Comparison of ENCODE assay signal across 8 cellular contexts in genomic region chr3:167032267-167032876, GRCh38.
DNase-seq lines count a peak whose midpoint lies in the region; ATAC-seq, FAIRE-seq and TF ChIP-seq lines count a peak whose summit lies in the region.

No MANE protein-coding gene starts in this region.

- H3K4me3 ChIP-seq in AG04449 (ENCODE audit: low read depth, low read length) (no peak overlapping the region), HAP-1 (no peak overlapping the region), H1 (ENCODE audit: extremely low read depth in 1 of 4, insufficient read depth in 2 of 4, low read depth in 3 of 4, low read length in 4 of 4) (no peak overlapping the region), pancreas (no peak overlapping the region)
- no peak overlapping the region for H3K4me3 ChIP-seq in CD4-positive, alpha-beta memory T cell (ENCODE audit: low read length in 2 of 2)

- no peaks in the 10 kb centered on the region for H3K23me2 ChIP-seq in H1 (ENCODE audit: low read depth, low read length)

- no peak overlapping the region for H3K4me2 ChIP-seq in H1 (ENCODE audit: insufficient read depth in 1 of 2, low read depth in 2 of 2, low read length in 2 of 2)

- H4K5ac ChIP-seq in H1 (ENCODE audit: insufficient read length, low read depth, low read length), result no peak overlapping the region

- intact Hi-C loops in pancreas (cut with DNase I), result loop anchor here in 2 of 3 donors (10.0 kb wide), 1 partner anchor 1018 kb away; no protein-coding TSS in a partner anchor
- intact Hi-C loops in CD4-positive, alpha-beta memory T cell (cut with micrococcal nuclease), result no loop called here

- CTCF ChIA-PET in AG04449 (lab: Yijun Ruan, JAX) (interaction anchor here (0.7 to 1.7 kb wide), 2 partner anchors 1018 to 1177 kb away, joined by 3 to 6 read pairs; no protein-coding TSS in a partner anchor), H1 (lab: Charles Lee; ENCODE audit: partially characterized antibody) (interaction anchor here (0.6 to 1.7 kb wide), 11 partner anchors 16 to 1774 kb away, joined by 3 to 10 read pairs (median 4); no protein-coding TSS in a partner anchor)
- CTCF ChIA-PET in CD4-positive, alpha-beta memory T cell (lab: Charles Lee; ENCODE audit: partially characterized antibody), result no interaction called here

- H3K23ac ChIP-seq in H1 (ENCODE audit: insufficient read length), result no peak overlapping the region

- in situ Hi-C loops in HAP-1 (cut with MboI; ENCODE audit: low sequenced_read_pairs), result no loop called here

- H3K18ac ChIP-seq in H1 (ENCODE audit: extremely low read depth, low read length), result no peak overlapping the region

- no peak for TF ChIP-seq POLR2A in H1 (IDR thresholded peaks at IDR 0.05; ENCODE audit: control extremely low read depth in 1 of 2, low read depth in 2 of 2, low read length in 2 of 2)

- DNase-seq in AG04449 (ENCODE audit: low read depth, low spot score), result peak; percentile 0
- DNase-seq in HAP-1 (ENCODE audit: low spot score in 2 of 2), result peak; percentile 32 to 64
- DNase-seq in NCI-H774 (lab: John Stamatoyannopoulos, UW), result peak; percentile 81
- no peak for DNase-seq in H1 (ENCODE audit: low read depth in 1 of 2, low spot score in 2 of 2)
- DNase-seq in pancreas, result peak in 3 of 6 donors; percentile 6 to 23 (median 22)
- no peak for DNase-seq in CD4-positive, alpha-beta memory T cell
- no peak for DNase-seq in GM19239 (ENCODE audit: insufficient read length, low spot score)
- DNase-seq in stimulated activated CD4-positive, alpha-beta T cell treated with anti-CD3 and anti-CD28 coated beads, Interleukin-4, amount 100 ng/mL, for 4 hours, result no peak

- no peaks in the 10 kb centered on the region for H3K79me2 ChIP-seq in H1 (ENCODE audit: control insufficient read depth in 1 of 2, insufficient read depth in 2 of 2, low read length in 2 of 2)

- ATAC-seq in pancreas, result peak in 3 of 4 donors; percentile 76 to 84 (median 83)

- H3K79me1 ChIP-seq in H1 (ENCODE audit: low read depth, low read length), result no peaks in the 10 kb centered on the region

- H3K27me3 ChIP-seq in HAP-1 (ENCODE audit: low read depth) (no peaks in the 10 kb centered on the region), H1 (replicated peaks in 1 of 4; ENCODE audit: control insufficient read depth in 3 of 4, extremely low read depth in 1 of 4, insufficient read depth in 3 of 4, low read length in 3 of 4) (no peaks in the 10 kb centered on the region), pancreas (peaks cover 0 to 9% (median 0%) of the 10 kb centered on the region in 4 donors)
- H3K27me3 ChIP-seq in CD4-positive, alpha-beta memory T cell (ENCODE audit: insufficient read depth, low read length), result no peaks in the 10 kb centered on the region

- TF ChIP-seq RAD21 in H1 (IDR thresholded peaks at IDR 0.05 in 1 of 2, conservative IDR thresholded peaks at IDR 0.05 in 1 of 2; ENCODE audit: low read depth in 2 of 2, low read length in 2 of 2), result peak; percentile 81 to 84

- no peak overlapping the region for H2BK12ac ChIP-seq in H1 (ENCODE audit: low read depth, low read length)

- H2BK120ac ChIP-seq in H1 (replicated peaks; ENCODE audit: low read depth, low read length), result no peak overlapping the region

- no peak overlapping the region for H2AK5ac ChIP-seq in H1 (ENCODE audit: low read depth, low read length)

- H4K91ac ChIP-seq in H1 (replicated peaks; ENCODE audit: insufficient read length, low read length), result no peak overlapping the region

- H3K4me3 Mint-ChIP-seq in CD4-positive, alpha-beta memory T cell, result no peak overlapping the region

- no peak overlapping the region for H3K4ac ChIP-seq in H1 (replicated peaks; ENCODE audit: insufficient read length, low read depth, low read length)

- 48% methylated on average over 5 of the region's 5 CpGs; no CpG with 5 or more reads in 1 of the 2 experiments for WGBS in H1 (ENCODE audit: extremely low coverage in 1 of 2, insufficient coverage in 1 of 2, insufficient read length in 1 of 2, insufficient replicate concordance in 2 of 2, low coverage in 1 of 2, low lambda C conversion rate in 2 of 2, missing lambda C conversion rate in 1 of 2), 2 experiments
- 14 to 15% methylated on average over 5 of the region's 5 CpGs for WGBS in pancreas, 2 donors

- H3K56ac ChIP-seq in H1 (replicated peaks; ENCODE audit: insufficient read length, low read depth, low read length), result no peak overlapping the region

- no peak overlapping the region for H2BK20ac ChIP-seq in H1 (ENCODE audit: low read length)

- H3K14ac ChIP-seq in H1 (ENCODE audit: insufficient read length), result no peak overlapping the region

- H3K4me1 ChIP-seq in HAP-1 (peaks cover 10% of the 10 kb centered on the region; the same call in 1 of the 2 replicates), H1 (replicated peaks in 1 of 4; ENCODE audit: control insufficient read depth in 3 of 4, insufficient read depth in 4 of 4, low read length in 3 of 4) (no peaks in the 10 kb centered on the region), pancreas (peaks cover 0 to 9% (median 0%) of the 10 kb centered on the region in 3 donors)
- H3K4me1 ChIP-seq in CD4-positive, alpha-beta memory T cell (ENCODE audit: insufficient read depth, low read length), result no peaks in the 10 kb centered on the region

- no peaks in the 10 kb centered on the region for H4K20me1 ChIP-seq in H1 (replicated peaks in 1 of 2; ENCODE audit: control insufficient read depth in 1 of 2, insufficient read depth in 2 of 2, low read length in 2 of 2)

- no peak overlapping the region for H3K27ac ChIP-seq in H1 (ENCODE audit: low read depth, low read length)
- no peak overlapping the region for H3K27ac ChIP-seq in pancreas
- no peak overlapping the region for H3K27ac ChIP-seq in CD4-positive, alpha-beta memory T cell (ENCODE audit: low read depth, low read length)

- H3K9me3 ChIP-seq in HAP-1 (peaks cover 2% of the 10 kb centered on the region; the same call in 1 of the 2 replicates), H1 (ENCODE audit: insufficient read depth in 2 of 2, low read depth in 1 of 2, low read length in 1 of 2) (no peaks in the 10 kb centered on the region), pancreas (no peaks in the 10 kb centered on the region)
- no peaks in the 10 kb centered on the region for H3K9me3 ChIP-seq in CD4-positive, alpha-beta memory T cell (ENCODE audit: control insufficient read depth in 1 of 2, low read length in 2 of 2)

- H3K9ac ChIP-seq in H1 (replicated peaks in 1 of 4; ENCODE audit: extremely low read depth in 1 of 4, low read depth in 3 of 4, low read length in 3 of 4), result no peak overlapping the region

- no peak for TF ChIP-seq EP300 in H1 (IDR thresholded peaks at IDR 0.05; ENCODE audit: borderline replicate concordance in 1 of 2, low read depth in 2 of 2, low read length in 2 of 2)

- POLR2A ChIA-PET in AG04449 (lab: Yijun Ruan, JAX) (no interaction called here), H1 (lab: Charles Lee; ENCODE audit: partially characterized antibody) (no interaction called here)
- POLR2A ChIA-PET in CD4-positive, alpha-beta memory T cell (lab: Charles Lee; ENCODE audit: partially characterized antibody), result no interaction called here

- no peaks in the 10 kb centered on the region for H3K27me3 Mint-ChIP-seq in CD4-positive, alpha-beta memory T cell

- H3K4me1 Mint-ChIP-seq in CD4-positive, alpha-beta memory T cell, result no peaks in the 10 kb centered on the region

- peak; percentile 77 for FAIRE-seq in H1 (lab: Jason Lieb, UNC)
- no peak for FAIRE-seq in pancreas (lab: Jason Lieb, UNC)
- no peak for FAIRE-seq in GM19239 (lab: Jason Lieb, UNC)

- no peak overlapping the region for H3K27ac Mint-ChIP-seq in CD4-positive, alpha-beta memory T cell

- TF ChIP-seq CTCF in AG04449 (IDR thresholded peaks at IDR 0.05; ENCODE audit: insufficient read depth, low read length, missing control alignments) (peak; percentile 40), H1 (IDR thresholded peaks at IDR 0.05; ENCODE audit: control extremely low read depth in 1 of 3, insufficient read depth in 1 of 3, low read depth in 1 of 3, low read length in 3 of 3) (peak in 2 of 3 experiments; percentile 44 to 61; a peak in 2 of 4 replicates), pancreas (IDR thresholded peaks at IDR 0.05) (peak in 2 of 4 donors; percentile 26 to 32)

- no peak overlapping the region for H2BK15ac ChIP-seq in H1 (ENCODE audit: low read length)

- no peak overlapping the region for H4K8ac ChIP-seq in H1 (ENCODE audit: extremely low read depth, insufficient read depth, low read length)

- H3K36me3 ChIP-seq in HAP-1 (replicated peaks) (no peaks in the 10 kb centered on the region), H1 (ENCODE audit: control insufficient read depth in 2 of 4, insufficient read depth in 4 of 4, low read length in 3 of 4) (no peaks in the 10 kb centered on the region), pancreas (no peaks in the 10 kb centered on the region)
- H3K36me3 ChIP-seq in CD4-positive, alpha-beta memory T cell (ENCODE audit: insufficient read depth, low read length), result no peaks in the 10 kb centered on the region

- no peak overlapping the region for H2AFZ ChIP-seq in H1 (ENCODE audit: low read length)

- H3K9me3 Mint-ChIP-seq in CD4-positive, alpha-beta memory T cell, result peaks cover 0 to 4% (median under 1%) of the 10 kb centered on the region in 8 donors

- no peak overlapping the region for H2BK5ac ChIP-seq in H1 (ENCODE audit: low read depth, low read length)

- no peaks in the 10 kb centered on the region for H3K36me3 Mint-ChIP-seq in CD4-positive, alpha-beta memory T cell

TF ChIP-seq in H1, 55 proteins besides CTCF, POLR2A, EP300 and RAD21 (continues in another document):
- TF ChIP-seq SIRT6 (IDR thresholded peaks at IDR 0.05; ENCODE audit: low read length) (no peak), SRF (IDR thresholded peaks at IDR 0.05; ENCODE audit: low read depth, low read length) (no peak), MAFK (IDR thresholded peaks at IDR 0.05; ENCODE audit: low read depth, low read length) (no peak), NRF1 (IDR thresholded peaks at IDR 0.05; ENCODE audit: low read depth, low read length) (no peak), TBP (IDR thresholded peaks at IDR 0.05; ENCODE audit: low read depth, low read length) (no peak), GTF2F1 (IDR thresholded peaks at IDR 0.05; ENCODE audit: borderline replicate concordance, low read depth, low read length) (no peak), EGR1 (IDR thresholded peaks at IDR 0.05; ENCODE audit: borderline replicate concordance, low read depth, low read length) (no peak), USF2 (IDR thresholded peaks at IDR 0.05; ENCODE audit: low read length) (no peak), POU5F1 (IDR thresholded peaks at IDR 0.05; ENCODE audit: low read depth, low read length) (no peak), CREB1 (IDR thresholded peaks at IDR 0.05) (no peak), TCF12 (IDR thresholded peaks at IDR 0.05; ENCODE audit: low read depth, low read length) (no peak), EZH2 (IDR thresholded peaks at IDR 0.05; ENCODE audit: low read depth, low read length, severe bottlenecking) (no peak)

Comparison
In these comparisons a context has a peak if more than half of its experiments do, and no peak if none do; other contexts are left out.
1. DNase-seq: peak in AG04449 (single experiment), HAP-1 (2 of 2) and NCI-H774 (single experiment); none in H1 (0 of 2), CD4-positive, alpha-beta memory T cell (0 of 5), GM19239 (single experiment) and stimulated activated CD4-positive, alpha-beta T cell treated with anti-CD3 and anti-CD28 coated beads, Interleukin-4, amount 100 ng/mL, for 4 hours (0 of 2).